18 cellular contexts compared by ENCODE assay signal in genomic region chr12:20268121-20268732, GRCh38.
DNase-seq lines count a peak whose midpoint lies in the region; ATAC-seq and TF ChIP-seq lines count a peak whose summit lies in the region.
"Had no signal": no experiment of that assay in that cellular context is flagged by ENCODE, and none has a peak within 500 bp of the region (broad histone marks: within the 10 kb centered on the region; RNA-seq: fewer than 3 reads in every experiment).

No MANE protein-coding gene starts in this region.

- H3K27ac Mint-ChIP-seq in MCF 10A (ENCODE audit: low read depth, unreplicated experiment) = no peak overlapping the region
- H3K27ac Mint-ChIP-seq: activated naive CD4-positive, alpha-beta T cell treated with anti-CD3 and anti-CD28 coated beads, Interleukin-2, amount 50 U/mL, for 24 hours; brain had no signal

- H3K4me3 ChIP-seq in mammary epithelial cell (replicated peaks in 1 of 3; ENCODE audit: insufficient read depth in 1 of 3, low read depth in 2 of 3, low read length in 3 of 3) = no peak overlapping the region
- no peak overlapping the region for H3K4me3 ChIP-seq in choroid plexus epithelial cell (ENCODE audit: low read depth, low read length)
- H3K4me3 ChIP-seq: right atrium auricular region had no signal

- H3K4me3 Mint-ChIP-seq in MCF 10A (ENCODE audit: unreplicated experiment) = no peak overlapping the region
- H3K4me3 Mint-ChIP-seq: activated naive CD4-positive, alpha-beta T cell treated with anti-CD3 and anti-CD28 coated beads, Interleukin-2, amount 50 U/mL, for 24 hours; activated T-cell treated with anti-CD3 and anti-CD28 coated beads, Interleukin-2, amount 50 U/mL, for 4 hours; brain had no signal

- no peak overlapping the region for H3K9ac ChIP-seq in mammary epithelial cell (ENCODE audit: insufficient read depth, low read length)

- in situ Hi-C loops in mammary epithelial cell (cut with MboI; ENCODE audit: low sequenced_read_pairs in 2 of 2) = no loop called here

- H3K4me2 ChIP-seq in mammary epithelial cell (ENCODE audit: insufficient read depth, low read depth, low read length) = no peak overlapping the region

- POLR2A ChIA-PET in MCF 10A (lab: Yijun Ruan, JAX) = no interaction called here

- no peaks in the 10 kb centered on the region for H3K27me3 ChIP-seq in mammary epithelial cell (ENCODE audit: insufficient read depth, low read length)
- H3K27me3 ChIP-seq: right atrium auricular region had no signal

- 52% methylated on average over 6 of the region's 6 CpGs for WGBS in mammary epithelial cell (ENCODE audit: low coverage, missing lambda C conversion rate)

- H3K36me3 Mint-ChIP-seq in MCF 10A (ENCODE audit: insufficient read depth, unreplicated experiment) = no peaks in the 10 kb centered on the region
- H3K36me3 Mint-ChIP-seq: activated naive CD4-positive, alpha-beta T cell treated with anti-CD3 and anti-CD28 coated beads, Interleukin-2, amount 50 U/mL, for 24 hours; brain had no signal

- H3K27me3 Mint-ChIP-seq in MCF 10A (ENCODE audit: insufficient read depth, unreplicated experiment) = peaks cover 64% of the 10 kb centered on the region
- H3K27me3 Mint-ChIP-seq: activated naive CD4-positive, alpha-beta T cell treated with anti-CD3 and anti-CD28 coated beads, Interleukin-2, amount 50 U/mL, for 24 hours; brain had no signal

- H3K9me3 ChIP-seq in mammary epithelial cell (replicated peaks; ENCODE audit: insufficient read depth, low read length) = peaks cover 3% of the 10 kb centered on the region
- H3K9me3 ChIP-seq: right atrium auricular region had no signal

- intact Hi-C loops in MCF 10A (cut with micrococcal nuclease) = no loop called here
- intact Hi-C loops in mammary epithelial cell (cut with micrococcal nuclease) = no loop called here
- intact Hi-C loops in posterior vena cava (cut with DNase I) = no loop called here
- intact Hi-C loops in Right ventricle myocardium inferior (cut with DNase I) = no loop called here

- CTCF ChIA-PET in MCF 10A (lab: Yijun Ruan, JAX) = interaction anchor here (0.7 kb wide), 2 partner anchors 36 to 803 kb away, joined by 3 read pairs; no protein-coding TSS in a partner anchor
- CTCF ChIA-PET in mammary epithelial cell (lab: Charles Lee; ENCODE audit: low non-redundant PET) = no interaction called here

- H4K20me1 ChIP-seq in mammary epithelial cell (ENCODE audit: insufficient read depth, low read length) = no peaks in the 10 kb centered on the region

- H3K79me2 ChIP-seq in mammary epithelial cell (ENCODE audit: insufficient read depth, low read length) = no peaks in the 10 kb centered on the region

- BruUV-seq in MCF 10A (replicated peaks; lab: Mats Ljungman, UMichigan) = no TSS peak
- no TSS peak for BruUV-seq in mammary epithelial cell (replicated peaks; lab: Mats Ljungman, UMichigan)

- dilution Hi-C loops in mammary epithelial cell (cut with HindIII; ENCODE audit: low sequenced_read_pairs) = no loop called here

- no peaks in the 10 kb centered on the region for H3K4me1 Mint-ChIP-seq in MCF 10A (ENCODE audit: insufficient read depth, unreplicated experiment)
- H3K4me1 Mint-ChIP-seq: activated naive CD4-positive, alpha-beta T cell treated with anti-CD3 and anti-CD28 coated beads, Interleukin-2, amount 50 U/mL, for 24 hours had no signal

- H2AFZ ChIP-seq in mammary epithelial cell (ENCODE audit: low read depth, low read length) = no peak overlapping the region

- H3K4me1 ChIP-seq in mammary epithelial cell (ENCODE audit: insufficient read depth, low read length) = no peaks in the 10 kb centered on the region

- no peak for ATAC-seq in Right ventricle myocardium inferior
- ATAC-seq: activated T-cell treated with anti-CD3 and anti-CD28 coated beads, Interleukin-2, amount 50 U/mL, for 4 hours had no signal

- no peaks in the 10 kb centered on the region for H3K9me3 Mint-ChIP-seq in MCF 10A (ENCODE audit: unreplicated experiment)

- no peaks in the 10 kb centered on the region for H3K36me3 ChIP-seq in mammary epithelial cell (ENCODE audit: insufficient read depth, low read length)
- H3K36me3 ChIP-seq: right atrium auricular region had no signal

- TF ChIP-seq CTCF in MCF 10A (IDR thresholded peaks at IDR 0.05; ENCODE audit: unreplicated experiment) = no peak
- TF ChIP-seq CTCF in mammary epithelial cell (conservative IDR thresholded peaks at IDR 0.05 in 1 of 2, IDR thresholded peaks at IDR 0.05 in 1 of 2; ENCODE audit: extremely low read depth in 1 of 2, insufficient read depth in 1 of 2, low read depth in 1 of 2, low read length in 2 of 2) = no peak
- no peak for TF ChIP-seq CTCF in choroid plexus epithelial cell (conservative IDR thresholded peaks at IDR 0.05; ENCODE audit: low read depth, low read length)

- DNase-seq in MCF 10A (ENCODE audit: unreplicated experiment) = peak; percentile 12
- DNase-seq in mammary epithelial cell = no peak
- peak; percentile 73 for DNase-seq in MV-4-11 (lab: John Stamatoyannopoulos, UW)
- DNase-seq in choroid plexus epithelial cell (ENCODE audit: low read depth) = peak; percentile 71
- peak; percentile 11 for DNase-seq in stromal cell of bone marrow (ENCODE audit: low read depth)
- no peak for DNase-seq in activated effector memory CD4-positive, alpha-beta T cell treated with Interleukin-2 at 50 U/mL for 16 hours
- DNase-seq in posterior vena cava (ENCODE audit: low spot score) = no peak
- no peak for DNase-seq in Right ventricle myocardium inferior (ENCODE audit: missing footprints)
- DNase-seq: activated CD4-positive, CD25-positive, alpha-beta regulatory T cell treated with anti-CD3 and anti-CD28 coated beads, Interleukin-2, amount 50 U/mL, for 72 hours; activated T-cell treated with anti-CD3 and anti-CD28 coated beads, Interleukin-2, amount 50 U/mL, for 4 hours; foreskin melanocyte; hippocampal formation; NCI-H1417; NCI-H526; occipital lobe had no signal

- no peak overlapping the region for H3K27ac ChIP-seq in mammary epithelial cell (ENCODE audit: insufficient read depth, low read depth, low read length)

Comparison
In these comparisons a context has a peak if more than half of its experiments do, and no peak if none do; other contexts are left out.
1. DNase-seq: peak in MCF 10A (single experiment), MV-4-11 (single experiment), choroid plexus epithelial cell (single experiment) and stromal cell of bone marrow (single experiment); none in mammary epithelial cell (single experiment), activated effector memory CD4-positive, alpha-beta T cell treated with Interleukin-2 at 50 U/mL for 16 hours (single experiment), posterior vena cava (single experiment) and Right ventricle myocardium inferior (single experiment).